In genomic region chr3:76147846-76148245, GRCh38 we compare ENCODE assay signal across 35 cellular contexts.
"Had no signal": no experiment of that assay in that cellular context is flagged by ENCODE, and none has a peak within 500 bp of the region (broad histone marks: within the 10 kb centered on the region; RNA-seq: fewer than 3 reads in every experiment).

No MANE protein-coding gene starts in this region.

- DNase-seq: Karpas-422, Kasumi-1, MG63, MM.1S, MV-4-11, NCI-H1048, NCI-H1092, NCI-H1092 treated with DMSO at 0.1 percent for 48 hours, NCI-H1105, NCI-H1105 treated with DMSO at 0.1 percent for 48 hours, NCI-H1417, NCI-H1417 treated with DMSO at 0.1 percent for 48 hours, NCI-H1436, NCI-H1436 treated with DMSO at 0.1 percent for 48 hours, NCI-H146, NCI-H1694, NCI-H1694 treated with DMSO at 0.1 percent for 48 hours, NCI-H187, NCI-H187 treated with DMSO at 0.1 percent for 48 hours, NCI-H1930, NCI-H2029, NCI-H2029 treated with DMSO at 0.1 percent for 48 hours, NCI-H2081, NCI-H2081 treated with DMSO at 0.1 percent for 48 hours, NCI-H2107, NCI-H2171, NCI-H2171 treated with DMSO at 0.1 percent for 48 hours, NCI-H2227 treated with DMSO at 0.1 percent for 48 hours, NCI-H226, NCI-H345, NCI-H446, NCI-H446 treated with DMSO at 0.1 percent for 48 hours, NCI-H510A, NCI-H510A treated with DMSO at 0.1 percent for 48 hours, NCI-H524 had no signal

- H3K36me3 ChIP-seq: MG63 had no signal

- H3K9me3 ChIP-seq: MG63 had no signal

- H3K27me3 ChIP-seq: MG63 had no signal

- H3K4me3 ChIP-seq: MG63 had no signal
